ENCODE assay signal across 27 cellular contexts in the genomic region with DNA sequence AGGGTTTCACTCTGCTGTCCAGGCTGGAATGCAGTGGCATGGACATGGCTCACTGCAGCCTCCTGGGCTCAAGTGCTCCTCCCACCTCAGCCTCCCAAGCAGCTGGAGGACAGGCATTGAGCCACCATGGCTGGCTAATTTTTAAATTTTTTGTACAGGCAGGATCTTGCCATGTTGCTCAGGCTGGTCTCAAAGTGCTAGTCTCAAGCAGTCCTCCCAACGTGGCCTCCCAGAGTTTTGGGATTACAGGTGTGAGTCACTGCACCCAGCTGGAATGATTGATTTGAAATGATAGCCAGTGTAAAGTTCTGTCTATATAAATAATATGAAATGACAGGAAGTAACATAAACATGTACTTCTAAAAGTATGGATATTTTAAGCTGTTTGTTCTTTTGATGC.
"Had no signal": no experiment of that assay in that cellular context is flagged by ENCODE, and none has a peak within 500 bp of the region (broad histone marks: within the 10 kb centered on the region; RNA-seq: fewer than 3 reads in every experiment).

No MANE protein-coding gene starts in this region.

- H3K27me3 Mint-ChIP-seq: activated naive CD4-positive, alpha-beta T cell treated with anti-CD3 and anti-CD28 coated beads, Interleukin-2, amount 10 ng/mL, durations not matched to agents 7 days and 5 days; activated naive CD8-positive, alpha-beta T cell treated with anti-CD3 and anti-CD28 coated beads, Interleukin-2, amount 50 U/mL, for 24 hours; activated T-cell treated with anti-CD3 and anti-CD28 coated beads, Interleukin-2, amount 50 U/mL, for 24 hours; progenitor cell of endocrine pancreas; stimulated activated naive CD8-positive, alpha-beta T cell treated with anti-CD3 and anti-CD28 coated beads, Interleukin-15, Interleukin-2, amounts not matched to agents 100 ng/mL and 50 ng/mL, for 24 hours had no signal

- H3K4me1 ChIP-seq: left ventricle myocardium inferior, upper lobe of left lung had no signal

- H3K4me1 Mint-ChIP-seq: nephron had no signal

- ATAC-seq: activated naive CD8-positive, alpha-beta T cell treated with anti-CD3 and anti-CD28 coated beads, Interleukin-2, amount 50 U/mL, for 24 hours; sciatic nerve had no signal

- H3K4me3 Mint-ChIP-seq: activated naive CD4-positive, alpha-beta T cell treated with anti-CD3 and anti-CD28 coated beads, Interleukin-2, amount 10 ng/mL, durations not matched to agents 7 days and 5 days; activated naive CD8-positive, alpha-beta T cell treated with anti-CD3 and anti-CD28 coated beads, Interleukin-2, amount 50 U/mL, for 24 hours; activated T-cell treated with anti-CD3 and anti-CD28 coated beads, Interleukin-2, amount 50 U/mL, for 24 hours; nephron; stimulated activated naive CD8-positive, alpha-beta T cell treated with anti-CD3 and anti-CD28 coated beads, Interleukin-15, Interleukin-2, amounts not matched to agents 100 ng/mL and 50 ng/mL, for 24 hours; T-helper 2 cell treated with Interferon-gamma antibody and Interleukin-4, amounts not matched to agents 5 μg/mL and 100 μg/mL, for 36 hours had no signal

- H3K27me3 ChIP-seq: esophagus muscularis mucosa, ovary, upper lobe of left lung had no signal

- DNase-seq: activated CD4-positive, alpha-beta T cell treated with anti-CD3 and anti-CD28 coated beads for 4 hours; activated CD4-positive, alpha-beta T cell treated with anti-CD3 and anti-CD28 coated beads, Interleukin-2, amount 50 U/mL, for 4 hours; activated CD8-positive, alpha-beta memory T cell treated with anti-CD3 and anti-CD28 coated beads, Interleukin-2, amount 50 U/mL, for 48 hours; activated gamma-delta T cell; activated naive CD4-positive, alpha-beta T cell treated with anti-CD3 and anti-CD28 coated beads, Interleukin-2, amount 10 ng/mL, durations not matched to agents 7 days and 5 days; activated naive CD8-positive, alpha-beta T cell treated with anti-CD3 and anti-CD28 coated beads, Interleukin-2, amount 50 U/mL, for 24 hours; activated T-cell treated with anti-CD3 and anti-CD28 coated beads, Interleukin-2, amount 50 U/mL, for 24 hours; amygdala; caudate nucleus; foreskin melanocyte; kidney glomerular epithelial cell; left ventricle myocardium inferior; ovary; stimulated activated CD4-positive, alpha-beta T cell treated with anti-CD3 and anti-CD28 coated beads, Interleukin-12 subunit alpha, Interleukin-12 subunit beta, amount 100 ng/mL, for 4 hours; stimulated activated CD4-positive, alpha-beta T cell treated with anti-CD3 and anti-CD28 coated beads, Interleukin-4, amount 100 ng/mL, for 1 hour; T-helper 1 cell; upper lobe of left lung had no signal

- H3K36me3 ChIP-seq: esophagus muscularis mucosa, left ventricle myocardium inferior, ovary, thoracic aorta, upper lobe of left lung had no signal

- H3K9me3 Mint-ChIP-seq: activated naive CD4-positive, alpha-beta T cell treated with anti-CD3 and anti-CD28 coated beads, Interleukin-2, amount 10 ng/mL, durations not matched to agents 7 days and 5 days; activated naive CD8-positive, alpha-beta T cell treated with anti-CD3 and anti-CD28 coated beads, Interleukin-2, amount 50 U/mL, for 24 hours; activated T-cell treated with anti-CD3 and anti-CD28 coated beads, Interleukin-2, amount 50 U/mL, for 24 hours; nephron; stimulated activated naive CD8-positive, alpha-beta T cell treated with anti-CD3 and anti-CD28 coated beads, Interleukin-15, Interleukin-2, amounts not matched to agents 100 ng/mL and 50 ng/mL, for 24 hours; T-helper 2 cell treated with Interferon-gamma antibody and Interleukin-4, amounts not matched to agents 5 μg/mL and 100 μg/mL, for 36 hours had no signal

- H3K9me3 ChIP-seq: esophagus muscularis mucosa, left ventricle myocardium inferior, ovary, thoracic aorta, upper lobe of left lung had no signal

- H3K27ac Mint-ChIP-seq: activated naive CD4-positive, alpha-beta T cell treated with anti-CD3 and anti-CD28 coated beads, Interleukin-2, amount 10 ng/mL, durations not matched to agents 7 days and 5 days; activated naive CD8-positive, alpha-beta T cell treated with anti-CD3 and anti-CD28 coated beads, Interleukin-2, amount 50 U/mL, for 24 hours; activated T-cell treated with anti-CD3 and anti-CD28 coated beads, Interleukin-2, amount 50 U/mL, for 24 hours; nephron; progenitor cell of endocrine pancreas; stimulated activated naive CD8-positive, alpha-beta T cell treated with anti-CD3 and anti-CD28 coated beads, Interleukin-15, Interleukin-2, amounts not matched to agents 100 ng/mL and 50 ng/mL, for 24 hours; T-helper 2 cell treated with Interferon-gamma antibody and Interleukin-4, amounts not matched to agents 5 μg/mL and 100 μg/mL, for 36 hours had no signal

- H3K4me3 ChIP-seq: esophagus muscularis mucosa, left ventricle myocardium inferior, lung, ovary, skin epidermis, thoracic aorta, upper lobe of left lung had no signal

- H3K27ac ChIP-seq: esophagus muscularis mucosa, left ventricle myocardium inferior, ovary, skin epidermis, thoracic aorta, upper lobe of left lung, VCaP had no signal
